In genomic region chr10:59362184-59362966, GRCh38 we compare ENCODE assay signal across 9 cellular contexts. TPM values are rescaled to one million over a fixed set of nuclear protein-coding genes. Genes with fewer than 3 reads are reported as not detected.
DNase-seq lines count a peak whose midpoint lies in the region; ATAC-seq and TF ChIP-seq lines count a peak whose summit lies in the region.
"Had no signal": no experiment of that assay in that cellular context is flagged by ENCODE, and none has a peak within 500 bp of the region (broad histone marks: within the 10 kb centered on the region; RNA-seq: fewer than 3 reads in every experiment).

Gene FAM13C (minus strand): TSS chr10:59362549. CDS start chr10:59362460, 89 bp downstream.

- no peak for TF ChIP-seq CTCF in endodermal cell (conservative IDR thresholded peaks at IDR 0.05)

- no peaks in the 10 kb centered on the region for H3K36me3 ChIP-seq in endodermal cell (ENCODE audit: control insufficient read depth, insufficient read depth, low read length)

- 1% methylated on average over 15 to 42 of the region's 42 CpGs for WGBS in endodermal cell (ENCODE audit: insufficient coverage in 1 of 2, insufficient read length in 1 of 2), 2 experiments

- H3K27me3 ChIP-seq in endodermal cell (ENCODE audit: control insufficient read depth, insufficient read depth, low read length, poor library complexity, severe bottlenecking): peaks cover 7% of the 10 kb centered on the region

- peak within 1 kb of the TSS; percentile 74 for H3K9ac ChIP-seq in endodermal cell (ENCODE audit: extremely low read depth, low read length, poor library complexity, severe bottlenecking)

- H3K27me3 Mint-ChIP-seq in endodermal cell (ENCODE audit: insufficient read depth): peaks cover 24% of the 10 kb centered on the region

- H3K4me1 ChIP-seq in endodermal cell (ENCODE audit: control insufficient read depth, insufficient read depth, low read length): peaks cover 3% of the 10 kb centered on the region

- peak within 1 kb of the TSS; percentile 94 for H3K27ac Mint-ChIP-seq in endodermal cell

- peak within 1 kb of the TSS; percentile 67 for H3K4me3 Mint-ChIP-seq in endodermal cell

- H3K9me3 ChIP-seq in endodermal cell (ENCODE audit: control insufficient read depth, low read length): no peaks in the 10 kb centered on the region

- peak within 1 kb of the TSS; percentile 7 for H3K27ac ChIP-seq in endodermal cell (ENCODE audit: low read depth, low read length)
- H3K27ac ChIP-seq in temporal lobe (ENCODE audit: low read depth, low read length): peak within 1 kb of the TSS; percentile 98

- peak; percentile 9 for DNase-seq in SKM-1 (lab: John Stamatoyannopoulos, UW; ENCODE audit: unreplicated experiment)
- DNase-seq in SKM-1 treated with dmso at 0.1 percent for 144 hours (lab: John Stamatoyannopoulos, UW; ENCODE audit: unreplicated experiment): no peak
- peak; percentile 44 for DNase-seq in HuH-7 (ENCODE audit: low spot score)
- peak; percentile 94 for DNase-seq in endodermal cell
- peak; percentile 5 to 34 for DNase-seq in lung microvascular endothelial cell (ENCODE audit: low read depth in 2 of 2)
- no peak for DNase-seq in NOMO-1 treated with dmso at 0.1 percent for 144 hours (lab: John Stamatoyannopoulos, UW; ENCODE audit: unreplicated experiment)
- DNase-seq: DND-41 had no signal

- peak within 1 kb of the TSS; percentile 83 for H3K4me3 ChIP-seq in endodermal cell (ENCODE audit: low read length)

- H3K36me3 Mint-ChIP-seq in endodermal cell (ENCODE audit: low read depth): no peaks in the 10 kb centered on the region

- H3K9me3 Mint-ChIP-seq in endodermal cell: no peaks in the 10 kb centered on the region

- ATAC-seq in SK-N-SH treated with all-trans-retinoic acid at 6 μM for 48 hours: peak; percentile 93

- peaks cover 14% of the 10 kb centered on the region for H3K4me1 Mint-ChIP-seq in endodermal cell

TF ChIP-seq in SK-N-SH treated with all-trans-retinoic acid at 6 μM for 48 hours, 23 proteins besides CTCF, POLR2A, EP300 and RAD21:
- 0 out of 2 replicates have a peak, but pooled peaks have one; percentile 34 for TF ChIP-seq ZFP3 (CRISPR knock-in tag; IDR thresholded peaks at IDR 0.05)
- TF ChIP-seq CSDC2 (CRISPR knock-in tag; IDR thresholded peaks at IDR 0.05): no peak
- no peak for TF ChIP-seq GLIS3 (CRISPR knock-in tag; IDR thresholded peaks at IDR 0.05)
- 0 out of 2 replicates have a peak, but pooled peaks have one; percentile 42 for TF ChIP-seq TSHZ2 (CRISPR knock-in tag; IDR thresholded peaks at IDR 0.05)
- no peak for TF ChIP-seq CREB5 (CRISPR knock-in tag; IDR thresholded peaks at IDR 0.05; ENCODE audit: low read depth)
- TF ChIP-seq TOX (CRISPR knock-in tag; IDR thresholded peaks at IDR 0.05; ENCODE audit: borderline replicate concordance): no peak
- TF ChIP-seq BACH2 (CRISPR knock-in tag; IDR thresholded peaks at IDR 0.05; ENCODE audit: borderline replicate concordance): no peak

RNA-seq across cellular contexts. Expression of gene FAM13C, which starts in this region (rescaled TPM):
- 1 to 10 TPM; 2.5 to 3.7 TPM for total RNA-seq in endodermal cell
- polyA plus RNA-seq in endodermal cell (2013, experiment 1 of 2): 5.6 TPM
- polyA plus RNA-seq in endodermal cell (2013, experiment 2 of 2): 5.8 TPM
- total RNA-seq in lung microvascular endothelial cell: 0.20 and 1.1 TPM in 2 replicates
- 15.2 TPM for total RNA-seq in temporal lobe

Comparison
In these comparisons a context has a peak if more than half of its experiments do, and no peak if none do; other contexts are left out.
1. DNase-seq: peak in SKM-1 (single experiment), HuH-7 (single experiment), endodermal cell (single experiment) and lung microvascular endothelial cell (2 of 2); none in SKM-1 treated with dmso at 0.1 percent for 144 hours (single experiment) and NOMO-1 treated with dmso at 0.1 percent for 144 hours (single experiment).